ENCODE assay signal across 9 cellular contexts in the genomic region with DNA sequence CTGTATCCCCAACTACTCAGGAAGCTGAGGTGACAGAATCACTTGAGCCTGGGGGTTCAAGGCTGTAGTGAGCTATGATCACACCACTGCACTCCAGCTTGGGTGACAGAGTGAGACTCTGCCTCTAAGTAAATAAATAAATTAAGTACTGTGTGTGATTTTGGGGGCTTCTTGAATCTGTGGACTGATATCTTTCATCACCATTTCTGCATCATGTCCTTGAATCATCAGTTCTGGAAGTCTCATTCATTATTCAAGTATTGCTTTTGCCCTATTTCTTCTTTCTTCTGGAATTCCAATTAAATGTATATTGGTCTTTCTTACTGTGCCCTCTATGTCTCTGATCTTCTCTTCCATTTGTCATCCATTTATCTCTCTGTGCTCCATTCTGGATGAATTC. TPM values are rescaled to one million over a fixed set of nuclear protein-coding genes. Genes with fewer than 3 reads are reported as not detected.
"Had no signal": no experiment of that assay in that cellular context is flagged by ENCODE, and none has a peak within 500 bp of the region (broad histone marks: within the 10 kb centered on the region; RNA-seq: fewer than 3 reads in every experiment).

No MANE protein-coding gene starts in this region.

- H3K4me3 ChIP-seq: K562 had no signal

- DNase-seq: IMR-90, KBM-7, KG1 had no signal

- H3K27ac Mint-ChIP-seq: IgD-negative memory B cell had no signal

- H3K27ac ChIP-seq: HL-60 had no signal

- H3K4me1 Mint-ChIP-seq: IgD-negative memory B cell had no signal

- H3K4me3 Mint-ChIP-seq: IgD-negative memory B cell had no signal

RNA-seq across cellular contexts. Expression of a gene that starts 46.7 kb away (rescaled TPM):
- total RNA-seq: HepG2, HT-29, HT1080, IMR-90, K562 had no signal
